14 cellular contexts compared by ENCODE assay signal in the genomic region with DNA sequence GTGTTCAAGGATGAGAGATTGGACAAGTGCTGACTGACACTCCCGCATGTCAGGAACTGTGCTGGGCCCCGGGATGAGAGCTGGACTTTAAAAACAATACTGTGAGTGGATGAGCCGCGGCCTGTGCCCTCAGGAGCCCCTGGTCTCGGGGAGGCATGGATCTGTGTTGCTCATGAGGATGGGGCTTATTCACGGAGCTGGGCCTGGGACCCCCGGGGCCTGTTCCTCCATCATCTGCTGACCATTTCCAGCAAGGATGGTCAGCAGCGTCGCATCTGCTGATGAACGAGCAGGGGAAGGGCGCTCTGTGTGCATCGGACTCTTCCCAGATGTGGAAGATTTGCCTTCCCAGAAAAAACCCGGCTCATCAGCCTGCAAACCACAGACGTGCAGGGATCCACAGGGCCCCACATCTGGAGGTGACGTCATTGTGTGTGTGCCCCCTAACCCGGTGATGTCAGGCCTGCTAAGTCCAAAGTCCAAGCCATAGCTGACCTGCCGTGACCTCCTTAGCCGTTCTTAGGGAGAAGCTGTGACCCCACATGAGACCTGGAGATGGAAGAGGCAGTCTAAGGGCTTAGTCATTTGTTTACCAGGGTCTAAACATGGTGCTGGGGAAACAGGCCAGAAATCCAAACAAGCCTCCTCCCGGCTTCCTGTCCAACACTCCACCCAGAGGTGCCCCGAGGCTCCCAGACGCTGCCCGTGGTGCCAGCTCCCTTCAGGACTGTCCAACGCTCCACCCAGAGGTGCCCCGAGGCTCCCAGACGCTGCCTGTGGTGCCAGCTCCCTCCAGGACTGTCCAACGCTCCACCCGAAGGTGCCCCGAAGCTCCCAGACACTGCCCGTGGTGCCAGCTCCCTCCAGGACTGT.
DNase-seq lines count a peak whose midpoint lies in the region; FAIRE-seq and TF ChIP-seq lines count a peak whose summit lies in the region.
"Had no signal": no experiment of that assay in that cellular context is flagged by ENCODE, and none has a peak within 500 bp of the region (broad histone marks: within the 10 kb centered on the region; RNA-seq: fewer than 3 reads in every experiment).

No MANE protein-coding gene starts in this region.

- no peaks in the 10 kb centered on the region for H4K20me1 ChIP-seq in fibroblast of lung (ENCODE audit: control insufficient read depth, extremely low read depth, insufficient read depth, low read length)
- H4K20me1 ChIP-seq in GM23248 (ENCODE audit: insufficient read depth) = no peaks in the 10 kb centered on the region

- in situ Hi-C loops in GM23248 (cut with MboI) = no loop called here

- no peak overlapping the region for H3K4ac ChIP-seq in neuronal stem cell (ENCODE audit: low read length)

- H2BK5ac ChIP-seq in neuronal stem cell (ENCODE audit: low read length) = peak overlapping the region; percentile 79

- no peak overlapping the region for H2AFZ ChIP-seq in fibroblast of lung (ENCODE audit: low read length)
- H2AFZ ChIP-seq in neuronal stem cell (ENCODE audit: low read length) = no peak overlapping the region
- no peak overlapping the region for H2AFZ ChIP-seq in GM23248
- H2AFZ ChIP-seq: parathyroid adenoma had no signal

- H4K91ac ChIP-seq in neuronal stem cell (ENCODE audit: low read depth, low read length, poor library complexity) = no peak overlapping the region

- H3K14ac ChIP-seq in neuronal stem cell (ENCODE audit: low read length) = no peak overlapping the region

- no peak overlapping the region for H2AK5ac ChIP-seq in neuronal stem cell (ENCODE audit: low read depth, low read length)

- H3K18ac ChIP-seq in neuronal stem cell (ENCODE audit: low read length) = peak overlapping the region; percentile 39

- H3K4me3 ChIP-seq in fibroblast of lung (replicated peaks in 1 of 4; ENCODE audit: control extremely low read depth in 1 of 4, insufficient read depth in 1 of 4, low read depth in 3 of 4, low read length in 4 of 4) (no peak overlapping the region), neuronal stem cell (ENCODE audit: low read length in 2 of 2) (no peak overlapping the region), GM23248 (no peak overlapping the region)

- H3K4me2 ChIP-seq in fibroblast of lung (ENCODE audit: extremely low read depth, insufficient read depth, low read length) = peak overlapping the region; percentile 13
- no peak overlapping the region for H3K4me2 ChIP-seq in neuronal stem cell (ENCODE audit: insufficient read depth, low read length, poor library complexity, severe bottlenecking)
- H3K4me2 ChIP-seq in GM23248 (ENCODE audit: unreplicated experiment) = no peak overlapping the region

- no peaks in the 10 kb centered on the region for H3K9me2 ChIP-seq in GM23248 (ENCODE audit: insufficient read depth)

- peak overlapping the region; percentile 53 for H3K27ac ChIP-seq in fibroblast of lung (ENCODE audit: insufficient read depth, low read length)
- H3K27ac ChIP-seq in neuronal stem cell (replicated peaks; ENCODE audit: low read length) = no peak overlapping the region
- no peak overlapping the region for H3K27ac ChIP-seq in GM23248
- H3K27ac ChIP-seq: parathyroid adenoma had no signal

- H4K8ac ChIP-seq in neuronal stem cell (ENCODE audit: low read depth, low read length) = no peak overlapping the region

- DNase-seq in AG20443 (ENCODE audit: low spot score) = peak; percentile 37
- peak; percentile 92 for DNase-seq in M059J (ENCODE audit: low read depth)
- DNase-seq in fibroblast of lung (ENCODE audit: low read depth in 2 of 2) = peak in 1 of 2 donors; percentile 95
- no peak for DNase-seq in neuronal stem cell (ENCODE audit: low spot score)
- DNase-seq in H54 (ENCODE audit: insufficient read length, low spot score) = no peak
- no peak for DNase-seq in stimulated activated naive CD4-positive, alpha-beta T cell treated with Interleukin-2 at 50 U/mL for 16 hours (lab: John Stamatoyannopoulos, UW)
- no peak for DNase-seq in epidermal melanocyte (ENCODE audit: insufficient read length, low spot score)
- no peak for DNase-seq in GM23248
- DNase-seq: activated T-cell treated with anti-CD3 and anti-CD28 coated beads, Interleukin-2, amount 50 U/mL, for 48 hours; hippocampal formation; SW 1271 had no signal

- WGBS in neuronal stem cell (ENCODE audit: extremely low coverage in 2 of 2, insufficient read length in 2 of 2, insufficient replicate concordance in 1 of 2), 2 donors = no CpG with 5 or more reads among the region's 29 CpGs
- 65% methylated on average over 29 of the region's 29 CpGs for WGBS in GM23248 (ENCODE audit: low coverage in 1 of 2, low lambda C conversion rate in 2 of 2, missing lambda C conversion rate in 2 of 2), 2 experiments

- peaks cover 9% of the 10 kb centered on the region for H3F3A ChIP-seq in GM23248 (ENCODE audit: insufficient read depth)

- H2BK120ac ChIP-seq in neuronal stem cell (ENCODE audit: low read depth, low read length) = no peak overlapping the region

- H3K27me3 ChIP-seq in fibroblast of lung (ENCODE audit: control insufficient read depth, insufficient read depth, low read length) (no peaks in the 10 kb centered on the region), neuronal stem cell (ENCODE audit: control insufficient read depth in 3 of 3, insufficient read depth in 3 of 3, low read depth in 1 of 3, low read length in 3 of 3) (no peaks in the 10 kb centered on the region), GM23248 (replicated peaks; ENCODE audit: insufficient read depth) (0 out of 2 replicates have a peak, but pooled peaks cover 7% of the 10 kb centered on the region)

- H3K79me1 ChIP-seq in neuronal stem cell (ENCODE audit: low read depth, low read length) = no peaks in the 10 kb centered on the region

- H3K4me1 ChIP-seq in fibroblast of lung (ENCODE audit: control insufficient read depth, extremely low read depth, insufficient read depth, low read length) (peaks cover 29% of the 10 kb centered on the region), neuronal stem cell (ENCODE audit: control insufficient read depth in 2 of 2, insufficient read depth in 1 of 2, low read depth in 1 of 2, low read length in 2 of 2) (peaks cover 0 to under 1% of the 10 kb centered on the region in 2 donors), GM23248 (ENCODE audit: insufficient read depth) (peaks cover 4% of the 10 kb centered on the region; the same call in 1 of the 2 replicates)
- H3K4me1 ChIP-seq: parathyroid adenoma had no signal

- H2BK12ac ChIP-seq in neuronal stem cell (ENCODE audit: low read length) = no peak overlapping the region

- H3K9ac ChIP-seq in fibroblast of lung (ENCODE audit: insufficient read depth, low read length) = peak overlapping the region; percentile 36
- H3K9ac ChIP-seq in neuronal stem cell (ENCODE audit: low read depth, low read length, poor library complexity) = no peak overlapping the region
- no peak overlapping the region for H3K9ac ChIP-seq in GM23248
- H3K9ac ChIP-seq: parathyroid adenoma had no signal

- H3K36me3 ChIP-seq in fibroblast of lung (ENCODE audit: control insufficient read depth, insufficient read depth, low read length) = no peaks in the 10 kb centered on the region
- H3K36me3 ChIP-seq in neuronal stem cell (replicated peaks in 1 of 2; ENCODE audit: control insufficient read depth in 2 of 2, insufficient read depth in 2 of 2, low read length in 2 of 2) = peaks cover 0 to 2% of the 10 kb centered on the region in 2 donors
- H3K36me3 ChIP-seq in GM23248 (ENCODE audit: low read depth) = no peaks in the 10 kb centered on the region

- FAIRE-seq in H54 (lab: Jason Lieb, UNC) = no peak
- FAIRE-seq: astrocyte, GM19239 had no signal

- no peak overlapping the region for H3K23ac ChIP-seq in neuronal stem cell (ENCODE audit: low read depth, low read length, poor library complexity)

- TF ChIP-seq POLR2A in H54 (IDR thresholded peaks at IDR 0.05; ENCODE audit: low read depth, low read length) = no peak

- H3K79me2 ChIP-seq in fibroblast of lung (ENCODE audit: control insufficient read depth, insufficient read depth, low read length) = no peaks in the 10 kb centered on the region
- H3K79me2 ChIP-seq in GM23248 (ENCODE audit: insufficient read depth) = no peaks in the 10 kb centered on the region
- H3K79me2 ChIP-seq: parathyroid adenoma had no signal

- no peaks in the 10 kb centered on the region for H3K9me3 ChIP-seq in fibroblast of lung (ENCODE audit: control insufficient read depth, insufficient read depth, low read depth, low read length)
- H3K9me3 ChIP-seq in neuronal stem cell (replicated peaks in 1 of 2; ENCODE audit: control insufficient read depth in 2 of 2, insufficient read depth in 1 of 2, low read depth in 1 of 2, low read length in 2 of 2) = peaks cover 0 to 6% of the 10 kb centered on the region in 2 donors
- H3K9me3 ChIP-seq in GM23248 (ENCODE audit: low read depth) = no peaks in the 10 kb centered on the region

- TF ChIP-seq CTCF in fibroblast of lung (conservative IDR thresholded peaks at IDR 0.05 in 1 of 2, IDR thresholded peaks at IDR 0.05 in 1 of 2; ENCODE audit: low read depth in 1 of 2, low read length in 2 of 2) = no peak

- peak overlapping the region; percentile 50 for H2BK15ac ChIP-seq in neuronal stem cell (ENCODE audit: low read length)

Comparison
In these comparisons a context has a peak if more than half of its experiments do, and no peak if none do; other contexts are left out.
1. DNase-seq: peak in AG20443 (single experiment) and M059J (single experiment); none in neuronal stem cell (single experiment), H54 (single experiment), stimulated activated naive CD4-positive, alpha-beta T cell treated with Interleukin-2 at 50 U/mL for 16 hours (single experiment), epidermal melanocyte (single experiment) and GM23248 (single experiment).